ENCODE assay signal across 10 cellular contexts in the genomic region with DNA sequence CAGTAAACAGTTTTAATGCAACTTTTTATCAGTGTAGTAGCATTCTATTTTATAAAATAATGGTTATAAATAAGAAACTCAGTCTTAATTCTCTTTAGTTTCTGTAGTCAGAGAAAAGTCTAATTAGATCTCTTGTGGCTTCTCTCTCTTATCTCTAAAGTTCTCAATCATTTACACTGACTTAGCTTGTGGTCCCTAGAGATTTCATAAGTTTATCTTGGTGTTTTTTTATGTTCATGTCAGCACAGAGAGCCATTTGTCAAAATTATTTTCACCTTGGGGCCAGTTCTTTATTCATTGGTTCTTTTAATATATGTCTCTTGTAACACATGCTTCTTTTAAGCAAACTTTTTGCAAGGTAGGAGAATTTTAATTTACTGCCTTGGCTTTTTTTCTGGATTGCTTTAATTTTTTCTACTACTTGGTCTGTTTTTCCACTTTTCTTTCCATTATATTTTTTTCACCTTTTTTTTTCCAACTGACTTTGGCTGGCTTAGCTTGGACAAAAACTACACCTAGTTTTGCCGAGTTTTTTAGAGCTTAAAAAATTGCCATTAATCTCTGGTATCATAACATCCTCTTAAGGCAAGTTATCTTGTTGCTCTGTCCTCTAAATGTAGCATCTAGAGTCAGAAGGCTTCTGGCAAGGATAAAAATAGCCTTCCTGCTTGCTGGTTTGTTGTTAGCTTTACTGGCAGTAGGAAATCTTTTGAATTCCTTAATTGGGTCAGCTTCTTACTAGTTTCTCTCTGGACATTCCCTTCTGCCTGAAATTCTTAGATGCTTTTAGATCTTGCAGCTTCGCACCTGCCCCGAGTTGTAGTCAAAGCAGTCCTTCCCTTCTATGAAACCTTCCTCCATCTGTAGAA. TPM values are rescaled to one million over a fixed set of nuclear protein-coding genes. Genes with fewer than 3 reads are reported as not detected.
DNase-seq lines count a peak whose midpoint lies in the region; ATAC-seq and TF ChIP-seq lines count a peak whose summit lies in the region.
"Had no signal": no experiment of that assay in that cellular context is flagged by ENCODE, and none has a peak within 500 bp of the region (broad histone marks: within the 10 kb centered on the region; RNA-seq: fewer than 3 reads in every experiment).

No MANE protein-coding gene starts in this region.

- H3K36me3 ChIP-seq in OCI-LY7 (ENCODE audit: insufficient read depth, low read length) (peaks cover 46% of the 10 kb centered on the region), upper lobe of right lung (no peaks in the 10 kb centered on the region)

- no peaks in the 10 kb centered on the region for H3K27me3 Mint-ChIP-seq in mesothelial cell of epicardium (ENCODE audit: low read depth)
- H3K27me3 Mint-ChIP-seq: stimulated activated naive CD8-positive, alpha-beta T cell treated with anti-CD3 and anti-CD28 coated beads, Interleukin-15, amount 100 ng/mL, for 72 hours had no signal

- H3K4me3 ChIP-seq in OCI-LY7 (ENCODE audit: low read depth, low read length, poor library complexity, severe bottlenecking), result peak overlapping the region; percentile 2
- peak overlapping the region in 12 of 59 donors; percentile 0 to 21 (median 6) for H3K4me3 ChIP-seq in dorsolateral prefrontal cortex
- no peak overlapping the region for H3K4me3 ChIP-seq in upper lobe of right lung

- no peaks in the 10 kb centered on the region for H3K36me3 Mint-ChIP-seq in mesothelial cell of epicardium

- H3K4me3 Mint-ChIP-seq in mesothelial cell of epicardium, result no peak overlapping the region
- H3K4me3 Mint-ChIP-seq: stimulated activated naive CD8-positive, alpha-beta T cell treated with anti-CD3 and anti-CD28 coated beads, Interleukin-15, amount 100 ng/mL, for 72 hours had no signal

- peaks cover 79% of the 10 kb centered on the region for H3K4me1 ChIP-seq in OCI-LY7 (ENCODE audit: insufficient read depth, low read length, poor library complexity, severe bottlenecking)
- H3K4me1 ChIP-seq in upper lobe of right lung, result peaks cover 75% of the 10 kb centered on the region

- DNase-seq in OCI-LY7 (ENCODE audit: low spot score), result peak; percentile 37
- no peak for DNase-seq in dorsolateral prefrontal cortex
- DNase-seq in mesothelial cell of epicardium (ENCODE audit: low spot score in 2 of 2, unreplicated experiment in 2 of 2), result no peak
- DNase-seq in upper lobe of right lung, result no peak
- DNase-seq in NCI-H2107 (lab: John Stamatoyannopoulos, UW), result no peak
- DNase-seq: GDM1; NCI-H2171 treated with DMSO at 0.1 percent for 48 hours; stimulated activated naive CD8-positive, alpha-beta T cell treated with anti-CD3 and anti-CD28 coated beads, Interleukin-15, amount 100 ng/mL, for 72 hours had no signal

- H3K79me2 ChIP-seq in OCI-LY7 (ENCODE audit: insufficient read depth, low read depth, low read length), result peaks cover 83% of the 10 kb centered on the region

- POLR2A ChIA-PET in OCI-LY7 (lab: Charles Lee), result interaction anchor here (0.5 to 1.6 kb wide), 12 partner anchors 9 to 625 kb away, joined by 3 to 5 read pairs (median 3); no protein-coding TSS in a partner anchor

- TF ChIP-seq CTCF in OCI-LY7 (conservative IDR thresholded peaks at IDR 0.05; ENCODE audit: low read length) (no peak), dorsolateral prefrontal cortex (IDR thresholded peaks at IDR 0.05 in 54 of 56, conservative IDR thresholded peaks at IDR 0.05 in 2 of 56; ENCODE audit: low read depth in 1 of 56, partially characterized antibody in 56 of 56) (no peak), mesothelial cell of epicardium (IDR thresholded peaks at IDR 0.05; ENCODE audit: unreplicated experiment) (no peak), upper lobe of right lung (IDR thresholded peaks at IDR 0.05) (no peak)

- intact Hi-C loops in OCI-LY7 (cut with micrococcal nuclease; ENCODE audit: unreplicated experiment) (no loop called here), dorsolateral prefrontal cortex (cut with DNase I) (no loop called here), upper lobe of right lung (cut with DNase I) (no loop called here)

- peak overlapping the region; percentile 77 for H3K27ac Mint-ChIP-seq in mesothelial cell of epicardium

- H3K27me3 ChIP-seq in dorsolateral prefrontal cortex (no peaks in the 10 kb centered on the region), upper lobe of right lung (no peaks in the 10 kb centered on the region)

- H4K20me1 ChIP-seq in OCI-LY7 (ENCODE audit: insufficient read depth, low read length), result no peaks in the 10 kb centered on the region

- no peaks in the 10 kb centered on the region for H3K9me3 Mint-ChIP-seq in mesothelial cell of epicardium
- H3K9me3 Mint-ChIP-seq: stimulated activated naive CD8-positive, alpha-beta T cell treated with anti-CD3 and anti-CD28 coated beads, Interleukin-15, amount 100 ng/mL, for 72 hours had no signal

- no TSS peak for BruUV-seq in OCI-LY7 (replicated peaks; lab: Mats Ljungman, UMichigan)

- no peaks in the 10 kb centered on the region for H3K9me3 ChIP-seq in OCI-LY7 (ENCODE audit: low read length)
- no peaks in the 10 kb centered on the region for H3K9me3 ChIP-seq in upper lobe of right lung

- H3K9me2 ChIP-seq in OCI-LY7 (ENCODE audit: insufficient read depth, low read length), result no peaks in the 10 kb centered on the region

- ATAC-seq in upper lobe of right lung, result no peak
- ATAC-seq in activated CD4-positive, CD25-positive, alpha-beta regulatory T cell treated with anti-CD3 and anti-CD28 coated beads, Interleukin-2, amount 50 U/mL, for 24 hours, result no peak
- ATAC-seq in HG03521 (IDR thresholded peaks at IDR 0.05; ENCODE audit: unreplicated experiment), result no peak
- ATAC-seq: stimulated activated naive CD8-positive, alpha-beta T cell treated with anti-CD3 and anti-CD28 coated beads, Interleukin-15, amount 100 ng/mL, for 72 hours had no signal

- CTCF ChIA-PET in OCI-LY7 (lab: Charles Lee; ENCODE audit: unreplicated experiment), result interaction anchor here (0.8 to 1.1 kb wide), 2 partner anchors 30 to 210 kb away, joined by 3 read pairs; no protein-coding TSS in a partner anchor

- peak overlapping the region; percentile 57 for H3K4me2 ChIP-seq in OCI-LY7 (ENCODE audit: low read length)

- no peak overlapping the region for H2AFZ ChIP-seq in OCI-LY7 (ENCODE audit: low read length)

- H3K27ac ChIP-seq in OCI-LY7 (ENCODE audit: low read depth, low read length, poor library complexity, severe bottlenecking) (peak overlapping the region; percentile 24), dorsolateral prefrontal cortex (peak overlapping the region in 55 of 59 donors; percentile 13 to 94 (median 84)), upper lobe of right lung (peak overlapping the region; percentile 40)

- peaks cover 28% of the 10 kb centered on the region for H3K4me1 Mint-ChIP-seq in mesothelial cell of epicardium

RNA-seq across cellular contexts. Expression of a gene that starts 35.3 kb away (rescaled TPM):
- total RNA-seq in OCI-LY7 (2014; rRNA removed; shearing (Covaris generic)), result 11.8 and 12.6 TPM in 2 replicates
- total RNA-seq in OCI-LY7 (2022) (21.5 and 31.8 TPM in 2 replicates), dorsolateral prefrontal cortex (100 to 1,000 TPM in 119 of 120 experiments, 10 to 100 TPM in 1; 95.3 to 182 (median 133) TPM), mesothelial cell of epicardium (9.5 to 15.7 TPM (median 15.3 TPM) in 3 replicates), upper lobe of right lung (62.4 TPM)

Comparison
In these comparisons a context has a peak if more than half of its experiments do, and no peak if none do; other contexts are left out.
1. H3K27ac ChIP-seq: peak in every context shown above with its lines; median percentile 84 in dorsolateral prefrontal cortex; 40 in upper lobe of right lung; 24 in OCI-LY7.